Comparison of ENCODE assay signal across 15 cellular contexts in genomic region chr4:184097815-184098214, GRCh38.
DNase-seq lines count a peak whose midpoint lies in the region; ATAC-seq and TF ChIP-seq lines count a peak whose summit lies in the region.
"Had no signal": no experiment of that assay in that cellular context is flagged by ENCODE, and none has a peak within 500 bp of the region (broad histone marks: within the 10 kb centered on the region; RNA-seq: fewer than 3 reads in every experiment).

No MANE protein-coding gene starts in this region.

- dilution Hi-C loops in mammary epithelial cell (cut with HindIII; ENCODE audit: low sequenced_read_pairs), result no loop called here

- WGBS in mammary epithelial cell (ENCODE audit: low coverage, missing lambda C conversion rate), result 96% methylated on average over 10 of the region's 13 CpGs
- 93 to 96% methylated on average over 13 of the region's 13 CpGs for WGBS in heart right ventricle, 2 donors

- no peaks in the 10 kb centered on the region for H4K20me1 ChIP-seq in mammary epithelial cell (ENCODE audit: insufficient read depth, low read length)

- no TSS peak for BruUV-seq in mammary epithelial cell (replicated peaks; lab: Mats Ljungman, UMichigan)

- H3K36me3 Mint-ChIP-seq in activated CD8-positive, alpha-beta T cell treated with anti-CD3 and anti-CD28 coated beads for 36 hours (ENCODE audit: low read depth), result no peaks in the 10 kb centered on the region
- H3K36me3 Mint-ChIP-seq: CD8-positive, alpha-beta T cell had no signal

- H3K4me3 Mint-ChIP-seq in activated CD8-positive, alpha-beta T cell treated with anti-CD3 and anti-CD28 coated beads for 36 hours, result peak overlapping the region; percentile 49
- H3K4me3 Mint-ChIP-seq: H9 had no signal

- H2AFZ ChIP-seq in mammary epithelial cell (ENCODE audit: low read depth, low read length), result peak overlapping the region; percentile 71

- H3K4me3 ChIP-seq in mammary epithelial cell (replicated peaks in 1 of 3; ENCODE audit: insufficient read depth in 1 of 3, low read depth in 2 of 3, low read length in 3 of 3), result no peak overlapping the region
- H3K4me3 ChIP-seq in breast epithelium, result peak overlapping the region in 1 of 3 donors; percentile 67
- H3K4me3 ChIP-seq in heart right ventricle, result peak overlapping the region in 5 of 10 donors; percentile 1 to 50 (median 38)

- H3K36me3 ChIP-seq in mammary epithelial cell (ENCODE audit: insufficient read depth, low read length), result no peaks in the 10 kb centered on the region
- no peaks in the 10 kb centered on the region for H3K36me3 ChIP-seq in breast epithelium
- no peaks in the 10 kb centered on the region for H3K36me3 ChIP-seq in heart right ventricle
- H3K36me3 ChIP-seq: BE2C had no signal

- H3K27me3 ChIP-seq in mammary epithelial cell (ENCODE audit: insufficient read depth, low read length) (no peaks in the 10 kb centered on the region), breast epithelium (no peaks in the 10 kb centered on the region), heart right ventricle (no peaks in the 10 kb centered on the region)
- H3K27me3 ChIP-seq: BE2C had no signal

- no peak overlapping the region for H3K27ac Mint-ChIP-seq in activated CD8-positive, alpha-beta T cell treated with anti-CD3 and anti-CD28 coated beads for 36 hours
- H3K27ac Mint-ChIP-seq: CD8-positive, alpha-beta T cell; H9 had no signal

- no peak for TF ChIP-seq CTCF in mammary epithelial cell (conservative IDR thresholded peaks at IDR 0.05 in 1 of 2, IDR thresholded peaks at IDR 0.05 in 1 of 2; ENCODE audit: extremely low read depth in 1 of 2, insufficient read depth in 1 of 2, low read depth in 1 of 2, low read length in 2 of 2)
- no peak for TF ChIP-seq CTCF in breast epithelium (IDR thresholded peaks at IDR 0.05)
- no peak for TF ChIP-seq CTCF in activated CD8-positive, alpha-beta T cell treated with anti-CD3 and anti-CD28 coated beads for 36 hours (IDR thresholded peaks at IDR 0.05)
- TF ChIP-seq CTCF in heart right ventricle (IDR thresholded peaks at IDR 0.05), result no peak

- intact Hi-C loops in mammary epithelial cell (cut with micrococcal nuclease) (no loop called here), breast epithelium (cut with DNase I; ENCODE audit: low total_unique reads) (no loop called here), heart right ventricle (cut with DNase I) (loop anchor here in 4 of 10 donors (2.0 to 10.0 kb wide), 4 partner anchors 59 to 259 kb away; partner anchors contain the start of gene STOX2 (in 1 of the 4))
- intact Hi-C loops in activated CD8-positive, alpha-beta T cell treated with anti-CD3 and anti-CD28 coated beads for 36 hours (cut with micrococcal nuclease), result no loop called here

- no peak for TF ChIP-seq POLR2A in breast epithelium (IDR thresholded peaks at IDR 0.05)

- in situ Hi-C loops in mammary epithelial cell (cut with MboI; ENCODE audit: low sequenced_read_pairs in 2 of 2), result no loop called here

- H3K9ac ChIP-seq in mammary epithelial cell (ENCODE audit: insufficient read depth, low read length), result no peak overlapping the region

- no peaks in the 10 kb centered on the region for H3K79me2 ChIP-seq in mammary epithelial cell (ENCODE audit: insufficient read depth, low read length)

- ATAC-seq in activated CD8-positive, alpha-beta T cell treated with anti-CD3 and anti-CD28 coated beads for 36 hours, result no peak
- no peak for ATAC-seq in heart right ventricle
- ATAC-seq: CD8-positive, alpha-beta T cell; HepG2 had no signal

- no peak overlapping the region for H3K27ac ChIP-seq in mammary epithelial cell (ENCODE audit: insufficient read depth, low read depth, low read length)
- no peak overlapping the region for H3K27ac ChIP-seq in breast epithelium
- H3K27ac ChIP-seq in heart right ventricle, result no peak overlapping the region

- H3K27me3 Mint-ChIP-seq in activated CD8-positive, alpha-beta T cell treated with anti-CD3 and anti-CD28 coated beads for 36 hours, result peaks cover 16% of the 10 kb centered on the region

- H3K4me1 ChIP-seq in mammary epithelial cell (ENCODE audit: insufficient read depth, low read length) (peaks cover 5% of the 10 kb centered on the region), breast epithelium (no peaks in the 10 kb centered on the region), heart right ventricle (peaks cover 0 to 28% (median 9%) of the 10 kb centered on the region in 9 donors)

- CTCF ChIA-PET in mammary epithelial cell (lab: Charles Lee; ENCODE audit: low non-redundant PET), result no interaction called here
- CTCF ChIA-PET in activated CD8-positive, alpha-beta T cell treated with anti-CD3 and anti-CD28 coated beads for 36 hours (lab: Charles Lee), result interaction anchor here (0.6 to 3.9 kb wide), 5 partner anchors 12 to 428 kb away, joined by 3 to 21 read pairs (median 3); no protein-coding TSS in a partner anchor

- no peak overlapping the region for H3K4me2 ChIP-seq in mammary epithelial cell (ENCODE audit: insufficient read depth, low read depth, low read length)

- no peak for DNase-seq in mammary epithelial cell
- no peak for DNase-seq in breast epithelium (ENCODE audit: low spot score in 2 of 2)
- DNase-seq in activated CD8-positive, alpha-beta T cell treated with anti-CD3 and anti-CD28 coated beads for 36 hours, result no peak
- DNase-seq in islet precursor cell, result peak; percentile 29
- no peak for DNase-seq in heart right ventricle
- no peak for DNase-seq in T-helper 1 cell
- DNase-seq in GOT3 (lab: John Stamatoyannopoulos, UW), result no peak
- DNase-seq: BE2C, Karpas-422, NCI-H187 treated with DMSO at 0.1 percent for 48 hours, NCI-H446, NCI-H748 treated with DMSO at 0.1 percent for 48 hours had no signal

- POLR2A ChIA-PET in activated CD8-positive, alpha-beta T cell treated with anti-CD3 and anti-CD28 coated beads for 36 hours (lab: Charles Lee), result interaction anchor here (0.5 kb wide), 1 partner anchor 251 kb away, joined by 3 read pairs; no protein-coding TSS in a partner anchor

- H3K9me3 ChIP-seq in mammary epithelial cell (replicated peaks; ENCODE audit: insufficient read depth, low read length) (no peaks in the 10 kb centered on the region), breast epithelium (no peaks in the 10 kb centered on the region), heart right ventricle (no peaks in the 10 kb centered on the region)
- H3K9me3 ChIP-seq: BE2C had no signal

- H3K4me1 Mint-ChIP-seq in activated CD8-positive, alpha-beta T cell treated with anti-CD3 and anti-CD28 coated beads for 36 hours (ENCODE audit: low read depth), result no peaks in the 10 kb centered on the region

- H3K9me3 Mint-ChIP-seq in activated CD8-positive, alpha-beta T cell treated with anti-CD3 and anti-CD28 coated beads for 36 hours, result no peaks in the 10 kb centered on the region
- H3K9me3 Mint-ChIP-seq: CD8-positive, alpha-beta T cell; H9 had no signal
